ENCODE assay signal across 1 cellular context in genomic region chr20:20017001-20017851, GRCh38.
TF ChIP-seq lines count a peak whose summit lies in the region.

TSS of gene NAA20 (plus strand) at chr20:20017362. CDS start at chr20:20017397, 35 bp downstream.

TF ChIP-seq in K562, 482 proteins besides CTCF, POLR2A, EP300 and RAD21 (continued from another document and continues in another):
- TF ChIP-seq ZMIZ1 (IDR thresholded peaks at IDR 0.05; ENCODE audit: low read depth in 2 of 2, low read length in 2 of 2) (no peak), CBX8 (IDR thresholded peaks at IDR 0.05; ENCODE audit: borderline replicate concordance, extremely low read depth, low read depth, low read length, poor library complexity, severe bottlenecking) (no peak), ZNF174 (CRISPR knock-in tag; IDR thresholded peaks at IDR 0.05) (no peak), NR2C1 (IDR thresholded peaks at IDR 0.05) (peak; percentile 98), NR2C1 (tag; IDR thresholded peaks at IDR 0.05) (peak; percentile 99), MBD2 (IDR thresholded peaks at IDR 0.05; ENCODE audit: borderline replicate concordance, low read depth) (no peak), RBM25 (IDR thresholded peaks at IDR 0.05; ENCODE audit: low read depth, low read length, severe bottlenecking) (no peak), ZNF3 (CRISPR knock-in tag; IDR thresholded peaks at IDR 0.05) (no peak), CHCHD3 (CRISPR knock-in tag; IDR thresholded peaks at IDR 0.05) (no peak), PURB (CRISPR knock-in tag; IDR thresholded peaks at IDR 0.05; ENCODE audit: low read depth) (no peak), BMI1 (IDR thresholded peaks at IDR 0.05; ENCODE audit: low read length) (no peak), UBTF (IDR thresholded peaks at IDR 0.05; ENCODE audit: borderline replicate concordance in 1 of 2, low read depth in 2 of 2, low read length in 2 of 2) (peak; percentile 75 to 80; a peak in 3 of 4 replicates), BRF2 (IDR thresholded peaks at IDR 0.05; ENCODE audit: borderline replicate concordance, insufficient read depth, insufficient read length) (no peak), SNIP1 (IDR thresholded peaks at IDR 0.05; ENCODE audit: low read depth) (no peak), TBP (optimal IDR thresholded peaks at IDR 0.05; ENCODE audit: low read depth, low read length) (no peak), CBX5 (IDR thresholded peaks at IDR 0.05; ENCODE audit: borderline replicate concordance, low read depth) (no peak), CBFB (CRISPR knock-in tag; IDR thresholded peaks at IDR 0.05) (no peak), CREB3L1 (IDR thresholded peaks at IDR 0.05; ENCODE audit: borderline replicate concordance, low read depth) (peak; percentile 51; the same call in 1 of the 2 replicates), TRIM25 (IDR thresholded peaks at IDR 0.05; ENCODE audit: borderline replicate concordance) (no peak), DIDO1 (tag; IDR thresholded peaks at IDR 0.05; ENCODE audit: low read depth) (peak; percentile 66; the same call in 1 of the 2 replicates), ZNF316 (IDR thresholded peaks at IDR 0.05) (no peak), FOXK1 (CRISPR knock-in tag; IDR thresholded peaks at IDR 0.05; ENCODE audit: borderline replicate concordance) (no peak), THRAP3 (IDR thresholded peaks at IDR 0.05; ENCODE audit: borderline replicate concordance) (no peak), MTA3 (IDR thresholded peaks at IDR 0.05; ENCODE audit: borderline replicate concordance) (no peak), ZNF592 (IDR thresholded peaks at IDR 0.05) (0 out of 2 replicates have a peak, but pooled peaks have one; percentile 27), IRF1 (CRISPR knock-in tag; IDR thresholded peaks at IDR 0.05; ENCODE audit: borderline replicate concordance) (no peak), ZC3H11A (IDR thresholded peaks at IDR 0.05; ENCODE audit: low read depth, low read length) (no peak), ZNF75A (CRISPR knock-in tag; IDR thresholded peaks at IDR 0.05) (no peak), ZZZ3 (IDR thresholded peaks at IDR 0.05) (no peak), EHMT2 (IDR thresholded peaks at IDR 0.05) (no peak), KDM5B (IDR thresholded peaks at IDR 0.05; ENCODE audit: insufficient replicate concordance, low read depth, low read length) (peak; percentile 51), ZNF407 (IDR thresholded peaks at IDR 0.05; ENCODE audit: low read depth) (no peak), GTF2E2 (tag; IDR thresholded peaks at IDR 0.05) (no peak), XRCC4 (IDR thresholded peaks at IDR 0.05; ENCODE audit: extremely low read depth, insufficient read depth, insufficient read length) (no peak)
